ENCODE assay signal across 1 cellular context in the genomic region with DNA sequence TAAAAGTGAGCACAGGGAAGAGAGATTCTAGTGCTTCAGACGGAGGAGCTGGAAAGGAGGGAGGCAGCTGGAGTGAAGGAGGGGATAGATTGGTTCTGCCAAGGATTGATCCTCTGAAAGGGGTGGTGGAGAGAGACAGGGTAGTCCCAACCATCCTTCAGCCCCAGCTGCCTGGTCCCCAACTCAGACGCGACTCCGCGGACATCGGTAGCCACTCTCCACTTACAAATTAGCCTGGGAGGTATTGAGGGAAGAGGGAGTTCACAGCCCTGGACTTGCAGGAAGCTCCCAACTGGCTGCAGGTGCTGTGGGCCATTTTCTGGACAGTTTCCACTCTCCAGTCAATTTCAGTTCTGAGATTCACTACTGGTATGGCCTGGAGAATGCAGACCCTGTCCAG.
TF ChIP-seq lines count a peak whose summit lies in the region.

No MANE protein-coding gene starts in this region.

TF ChIP-seq in GM23338, 12 proteins besides CTCF, POLR2A, EP300 and RAD21 (continued from another document):
- TF ChIP-seq, protein P1, sequence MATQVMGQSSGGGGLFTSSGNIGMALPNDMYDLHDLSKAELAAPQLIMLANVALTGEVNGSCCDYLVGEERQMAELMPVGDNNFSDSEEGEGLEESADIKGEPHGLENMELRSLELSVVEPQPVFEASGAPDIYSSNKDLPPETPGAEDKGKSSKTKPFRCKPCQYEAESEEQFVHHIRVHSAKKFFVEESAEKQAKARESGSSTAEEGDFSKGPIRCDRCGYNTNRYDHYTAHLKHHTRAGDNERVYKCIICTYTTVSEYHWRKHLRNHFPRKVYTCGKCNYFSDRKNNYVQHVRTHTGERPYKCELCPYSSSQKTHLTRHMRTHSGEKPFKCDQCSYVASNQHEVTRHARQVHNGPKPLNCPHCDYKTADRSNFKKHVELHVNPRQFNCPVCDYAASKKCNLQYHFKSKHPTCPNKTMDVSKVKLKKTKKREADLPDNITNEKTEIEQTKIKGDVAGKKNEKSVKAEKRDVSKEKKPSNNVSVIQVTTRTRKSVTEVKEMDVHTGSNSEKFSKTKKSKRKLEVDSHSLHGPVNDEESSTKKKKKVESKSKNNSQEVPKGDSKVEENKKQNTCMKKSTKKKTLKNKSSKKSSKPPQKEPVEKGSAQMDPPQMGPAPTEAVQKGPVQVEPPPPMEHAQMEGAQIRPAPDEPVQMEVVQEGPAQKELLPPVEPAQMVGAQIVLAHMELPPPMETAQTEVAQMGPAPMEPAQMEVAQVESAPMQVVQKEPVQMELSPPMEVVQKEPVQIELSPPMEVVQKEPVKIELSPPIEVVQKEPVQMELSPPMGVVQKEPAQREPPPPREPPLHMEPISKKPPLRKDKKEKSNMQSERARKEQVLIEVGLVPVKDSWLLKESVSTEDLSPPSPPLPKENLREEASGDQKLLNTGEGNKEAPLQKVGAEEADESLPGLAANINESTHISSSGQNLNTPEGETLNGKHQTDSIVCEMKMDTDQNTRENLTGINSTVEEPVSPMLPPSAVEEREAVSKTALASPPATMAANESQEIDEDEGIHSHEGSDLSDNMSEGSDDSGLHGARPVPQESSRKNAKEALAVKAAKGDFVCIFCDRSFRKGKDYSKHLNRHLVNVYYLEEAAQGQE (IDR thresholded peaks at IDR 0.05; ENCODE audit: unreplicated experiment), result no peak
- TF ChIP-seq, protein P2, sequence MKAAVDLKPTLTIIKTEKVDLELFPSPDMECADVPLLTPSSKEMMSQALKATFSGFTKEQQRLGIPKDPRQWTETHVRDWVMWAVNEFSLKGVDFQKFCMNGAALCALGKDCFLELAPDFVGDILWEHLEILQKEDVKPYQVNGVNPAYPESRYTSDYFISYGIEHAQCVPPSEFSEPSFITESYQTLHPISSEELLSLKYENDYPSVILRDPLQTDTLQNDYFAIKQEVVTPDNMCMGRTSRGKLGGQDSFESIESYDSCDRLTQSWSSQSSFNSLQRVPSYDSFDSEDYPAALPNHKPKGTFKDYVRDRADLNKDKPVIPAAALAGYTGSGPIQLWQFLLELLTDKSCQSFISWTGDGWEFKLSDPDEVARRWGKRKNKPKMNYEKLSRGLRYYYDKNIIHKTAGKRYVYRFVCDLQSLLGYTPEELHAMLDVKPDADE (IDR thresholded peaks at IDR 0.05), result no peak
